In genomic region chr1:18676431-18676830, GRCh38 we compare ENCODE assay signal across 22 cellular contexts. TPM values are rescaled to one million over a fixed set of nuclear protein-coding genes. Genes with fewer than 3 reads are reported as not detected.
A peak's percentile ranks its signal among the peaks of the same experiment; 100 is the strongest.
DNase-seq lines count a peak whose midpoint lies in the region; ATAC-seq, FAIRE-seq and TF ChIP-seq lines count a peak whose summit lies in the region.
"Had no signal": no experiment of that assay in that cellular context is flagged by ENCODE, and none has a peak within 500 bp of the region (broad histone marks: within the 10 kb centered on the region; RNA-seq: fewer than 3 reads in every experiment).

No MANE protein-coding gene starts in this region.

- no peaks in the 10 kb centered on the region for H3K9me3 ChIP-seq in BLaER1
- H3K9me3 ChIP-seq in H1 (ENCODE audit: insufficient read depth in 2 of 2, low read depth in 1 of 2, low read length in 1 of 2): 0 out of 4 replicates have a peak, but pooled peaks cover 0 to 2% of the 10 kb centered on the region in 2 experiments

- peaks cover 12% of the 10 kb centered on the region; the same call in 1 of the 2 replicates for H3K4me1 ChIP-seq in BLaER1
- peaks cover 13 to 26% (median 18%) of the 10 kb centered on the region in 4 experiments for H3K4me1 ChIP-seq in H1 (replicated peaks in 1 of 4; ENCODE audit: control insufficient read depth in 3 of 4, insufficient read depth in 4 of 4, low read length in 3 of 4)

- H3K9ac ChIP-seq in BLaER1 (no peak overlapping the region), H1 (replicated peaks in 1 of 4; ENCODE audit: extremely low read depth in 1 of 4, low read depth in 3 of 4, low read length in 3 of 4) (no peak overlapping the region)

- H2BK5ac ChIP-seq in H1 (ENCODE audit: low read depth, low read length): peak overlapping the region; percentile 93; the same call in 1 of the 2 replicates

- peaks cover 28% of the 10 kb centered on the region for H3K4me1 Mint-ChIP-seq in nephron

- H3K14ac ChIP-seq in H1 (ENCODE audit: insufficient read length): peak overlapping the region; percentile 48

- CTCF ChIA-PET in H1 (lab: Charles Lee; ENCODE audit: partially characterized antibody): interaction anchor here (1.2 to 11.5 kb wide), 9 partner anchors 9 to 78 kb away, joined by 3 to 207 read pairs (median 8); no protein-coding TSS in a partner anchor

- H3K27me3 ChIP-seq in BLaER1 (peaks cover 25% of the 10 kb centered on the region), H7 (ENCODE audit: control insufficient read depth, insufficient read depth, low read length) (peaks cover 37% of the 10 kb centered on the region), H1 (replicated peaks in 1 of 4; ENCODE audit: control insufficient read depth in 3 of 4, extremely low read depth in 1 of 4, insufficient read depth in 3 of 4, low read length in 3 of 4) (peaks cover 0 to 50% (median 35%) of the 10 kb centered on the region in 4 experiments; a peak in 6 of 7 replicates)

- H3K4ac ChIP-seq in H1 (replicated peaks; ENCODE audit: insufficient read length, low read depth, low read length): peak overlapping the region; percentile 65

- H3K79me1 ChIP-seq in H1 (ENCODE audit: low read depth, low read length): no peaks in the 10 kb centered on the region

- no peaks in the 10 kb centered on the region for H3K36me3 ChIP-seq in BLaER1
- H3K36me3 ChIP-seq in H7 (replicated peaks; ENCODE audit: control insufficient read depth, insufficient read depth, low read length): no peaks in the 10 kb centered on the region
- H3K36me3 ChIP-seq in H1 (ENCODE audit: control insufficient read depth in 2 of 4, insufficient read depth in 4 of 4, low read length in 3 of 4): no peaks in the 10 kb centered on the region

- H3K27ac ChIP-seq in BLaER1: no peak overlapping the region
- no peak overlapping the region for H3K27ac ChIP-seq in H1 (ENCODE audit: low read depth, low read length)
- H3K27ac ChIP-seq: C4-2B, HL-60 had no signal

- peak overlapping the region; percentile 81 for H2BK15ac ChIP-seq in H1 (ENCODE audit: low read length)

- FAIRE-seq in H1 (lab: Jason Lieb, UNC): no peak
- FAIRE-seq: GM12878, GM19239 had no signal

- no peak overlapping the region for H3K56ac ChIP-seq in H1 (replicated peaks; ENCODE audit: insufficient read length, low read depth, low read length)

- H2BK12ac ChIP-seq in H1 (ENCODE audit: low read depth, low read length): 0 out of 2 replicates have a peak overlapping the region, but pooled peaks have one; percentile 75

- TF ChIP-seq EP300 in H1 (IDR thresholded peaks at IDR 0.05; ENCODE audit: borderline replicate concordance in 1 of 2, low read depth in 2 of 2, low read length in 2 of 2): no peak

- H3K4me3 ChIP-seq in BLaER1 (no peak overlapping the region), H7 (ENCODE audit: insufficient read depth, low read depth, low read length) (no peak overlapping the region), H1 (ENCODE audit: extremely low read depth in 1 of 4, insufficient read depth in 2 of 4, low read depth in 3 of 4, low read length in 4 of 4) (peak overlapping the region in 1 of 4 experiments; percentile 32; a peak in 1 of 8 replicates)
- H3K4me3 ChIP-seq: GM12878 had no signal

- WGBS in H1 (ENCODE audit: extremely low coverage in 1 of 2, insufficient coverage in 1 of 2, insufficient read length in 1 of 2, insufficient replicate concordance in 2 of 2, low coverage in 1 of 2, low lambda C conversion rate in 2 of 2, missing lambda C conversion rate in 1 of 2), 2 experiments: 52% methylated on average over 2 of the region's 5 CpGs; no CpG with 5 or more reads in 1 of the 2 experiments

- peak overlapping the region; percentile 84 for H4K91ac ChIP-seq in H1 (replicated peaks; ENCODE audit: insufficient read length, low read length)

- no peak overlapping the region for H3K23ac ChIP-seq in H1 (ENCODE audit: insufficient read length)

- no peaks in the 10 kb centered on the region for H3K23me2 ChIP-seq in H1 (ENCODE audit: low read depth, low read length)

- TF ChIP-seq CTCF in H1 (IDR thresholded peaks at IDR 0.05; ENCODE audit: control extremely low read depth in 1 of 3, insufficient read depth in 1 of 3, low read depth in 1 of 3, low read length in 3 of 3) (no peak), nephron (IDR thresholded peaks at IDR 0.05; ENCODE audit: unreplicated experiment in 3 of 3) (no peak)

- peak overlapping the region; percentile 99 for H2BK20ac ChIP-seq in H1 (ENCODE audit: low read length)

- peak; percentile 72 for DNase-seq in H7
- no peak for DNase-seq in H1 (ENCODE audit: low read depth in 1 of 2, low spot score in 2 of 2)
- DNase-seq in NCI-H2029 (lab: John Stamatoyannopoulos, UW): no peak
- no peak for DNase-seq in COLO829 (ENCODE audit: low spot score)
- DNase-seq: COR-L47, DMS153, KG1, NCI-H1105 treated with DMSO at 0.1 percent for 48 hours, NCI-H187, NCI-H2171, NCI-H82 had no signal

- ATAC-seq in GM18505 (IDR thresholded peaks at IDR 0.05; ENCODE audit: unreplicated experiment): no peak
- ATAC-seq: GM12878, Panc1, Right ventricle myocardium inferior, SK-N-SH treated with all-trans-retinoic acid at 6 μM for 48 hours had no signal

- no peak overlapping the region for H3K4me3 Mint-ChIP-seq in nephron

- H3K79me2 ChIP-seq in H1 (ENCODE audit: control insufficient read depth in 1 of 2, insufficient read depth in 2 of 2, low read length in 2 of 2): no peaks in the 10 kb centered on the region

- no peaks in the 10 kb centered on the region for H3K9me3 Mint-ChIP-seq in nephron

- H3K27ac Mint-ChIP-seq in nephron: peak overlapping the region in 2 of 3 experiments; percentile 51 to 81

- peak overlapping the region; percentile 7 for H2BK120ac ChIP-seq in H1 (replicated peaks; ENCODE audit: low read depth, low read length)

- H3K4me2 ChIP-seq in BLaER1 (0 out of 2 replicates have a peak overlapping the region, but pooled peaks have one; percentile 28), H1 (ENCODE audit: insufficient read depth in 1 of 2, low read depth in 2 of 2, low read length in 2 of 2) (peak overlapping the region; percentile 47 to 53)

- POLR2A ChIA-PET in H1 (lab: Charles Lee; ENCODE audit: partially characterized antibody): interaction anchor here (0.9 to 1.8 kb wide), 7 partner anchors 10 to 31 kb away, joined by 3 to 6 read pairs (median 3); no protein-coding TSS in a partner anchor

- peaks cover 75% of the 10 kb centered on the region for H3K27me3 Mint-ChIP-seq in nephron (ENCODE audit: low read depth)

- H3K18ac ChIP-seq in H1 (ENCODE audit: extremely low read depth, low read length): peak overlapping the region; percentile 96

- H4K20me1 ChIP-seq in BLaER1 (no peaks in the 10 kb centered on the region), H1 (replicated peaks in 1 of 2; ENCODE audit: control insufficient read depth in 1 of 2, insufficient read depth in 2 of 2, low read length in 2 of 2) (no peaks in the 10 kb centered on the region)

- no peaks in the 10 kb centered on the region for H3K36me3 Mint-ChIP-seq in nephron (ENCODE audit: low read depth)

- 0 out of 2 replicates have a peak overlapping the region, but pooled peaks have one; percentile 42 for H4K8ac ChIP-seq in H1 (ENCODE audit: extremely low read depth, insufficient read depth, low read length)

- H2AFZ ChIP-seq in H1 (ENCODE audit: low read length): 0 out of 2 replicates have a peak overlapping the region, but pooled peaks have one; percentile 19

- no peak overlapping the region for H4K5ac ChIP-seq in H1 (ENCODE audit: insufficient read length, low read depth, low read length)

- no peak for TF ChIP-seq RAD21 in H1 (IDR thresholded peaks at IDR 0.05 in 1 of 2, conservative IDR thresholded peaks at IDR 0.05 in 1 of 2; ENCODE audit: low read depth in 2 of 2, low read length in 2 of 2)

- TF ChIP-seq POLR2A in H1 (IDR thresholded peaks at IDR 0.05; ENCODE audit: control extremely low read depth in 1 of 2, low read depth in 2 of 2, low read length in 2 of 2) (no peak), GM18505 (IDR thresholded peaks at IDR 0.05; ENCODE audit: borderline replicate concordance, extremely low read depth, insufficient read depth, insufficient read length) (no peak)

- no peak overlapping the region for H2AK5ac ChIP-seq in H1 (ENCODE audit: low read depth, low read length)

TF ChIP-seq in H1, 55 proteins besides CTCF, POLR2A, EP300 and RAD21:
- TF ChIP-seq SIN3A (conservative IDR thresholded peaks at IDR 0.05 in 1 of 2, IDR thresholded peaks at IDR 0.05 in 1 of 2; ENCODE audit: low read depth in 1 of 2, low read length in 2 of 2): no peak
- no peak for TF ChIP-seq CREB1 (IDR thresholded peaks at IDR 0.05)
- no peak for TF ChIP-seq CBX5 (IDR thresholded peaks at IDR 0.05; ENCODE audit: low read depth, low read length)
- no peak for TF ChIP-seq CHD2 (IDR thresholded peaks at IDR 0.05; ENCODE audit: low read length)
- peak; percentile 53 for TF ChIP-seq ASH2L (IDR thresholded peaks at IDR 0.05; ENCODE audit: low read length)
- TF ChIP-seq JUN (IDR thresholded peaks at IDR 0.05; ENCODE audit: low read depth, low read length): no peak
- TF ChIP-seq CEBPB (IDR thresholded peaks at IDR 0.05; ENCODE audit: low read depth, low read length): 0 out of 2 replicates have a peak, but pooled peaks have one; percentile 24
- TF ChIP-seq SAP30 (IDR thresholded peaks at IDR 0.05; ENCODE audit: insufficient read depth, insufficient replicate concordance, low read length): no peak
- no peak for TF ChIP-seq CBX8 (IDR thresholded peaks at IDR 0.05; ENCODE audit: borderline replicate concordance, low read depth, low read length)

RNA-seq across cellular contexts. Expression of gene PAX7, which starts 45.8 kb away (rescaled TPM):
- 0.30 and 1.6 TPM in 2 replicates for total RNA-seq in H7 (2014; rRNA removed; shearing (Covaris generic))
- total RNA-seq in H1 (2021; fragmentation: NEBNext Ultra II Directional; extraction: Animal tissue kit (Norgen Biotek cat#: 25700)): not detected in 2 replicates
- polyA plus RNA-seq in H1 (2011; rRNA removed): 0.02 TPM in 1 of 2 replicates, not detected in the other
- 0.03 TPM for polyA plus RNA-seq in H1 (2011; cell fraction: cytosol; rRNA removed)
- 0.03 TPM for polyA plus RNA-seq in H1 (2011; cell fraction: nucleus; rRNA removed)
- 0.03 to 0.08 TPM in 2 of 4 replicates, not detected in the others for polyA plus RNA-seq in H1 (2012, experiment 1 of 2)
- 0.07 TPM for polyA plus RNA-seq in H1 (2012, experiment 2 of 2)
- 0.02 TPM for polyA plus RNA-seq in H1 (2013, experiment 1 of 2)
- polyA plus RNA-seq in H1 (2013, experiment 2 of 2): 0.02 TPM
- polyA minus RNA-seq in H1 (2011; rRNA and poly(A)+ RNA removed): 0.13 TPM in 1 of 2 replicates, not detected in the other
- not detected for polyA minus RNA-seq in H1 (2011; cell fraction: cytosol; rRNA and poly(A)+ RNA removed)
- 0.40 TPM for polyA minus RNA-seq in H1 (2011; cell fraction: nucleus; rRNA and poly(A)+ RNA removed)
- total RNA-seq: GM12878, M059J, Right ventricle myocardium inferior had no signal
- polyA plus RNA-seq: GM12878 had no signal
